Comparison of ENCODE assay signal across 19 cellular contexts in genomic region chr12:115571027-115571426, GRCh38.
"Had no signal": no experiment of that assay in that cellular context is flagged by ENCODE, and none has a peak within 500 bp of the region (broad histone marks: within the 10 kb centered on the region; RNA-seq: fewer than 3 reads in every experiment).

No MANE protein-coding gene starts in this region.

- H3K4me2 ChIP-seq: KMS-11 had no signal

- H3K9me3 ChIP-seq: SK-N-SH had no signal

- H3K27ac ChIP-seq: KMS-11, RWPE1 had no signal

- FAIRE-seq: HepG2 had no signal

- H3K9ac ChIP-seq: KMS-11 had no signal

- DNase-seq: Kasumi-1, MM.1S, NCI-H1092 treated with DMSO at 0.1 percent for 48 hours, NCI-H1436, NCI-H187, NCI-H2029, NCI-H2081 treated with DMSO at 0.1 percent for 48 hours, NCI-H2171, NCI-H226, NCI-H446, NCI-H510A, NCI-H524 treated with DMSO at 0.1 percent for 48 hours, NCI-H774, SHP77, SK-N-SH, SW 1271 had no signal
